Comparison of ENCODE assay signal across 9 cellular contexts in the genomic region with DNA sequence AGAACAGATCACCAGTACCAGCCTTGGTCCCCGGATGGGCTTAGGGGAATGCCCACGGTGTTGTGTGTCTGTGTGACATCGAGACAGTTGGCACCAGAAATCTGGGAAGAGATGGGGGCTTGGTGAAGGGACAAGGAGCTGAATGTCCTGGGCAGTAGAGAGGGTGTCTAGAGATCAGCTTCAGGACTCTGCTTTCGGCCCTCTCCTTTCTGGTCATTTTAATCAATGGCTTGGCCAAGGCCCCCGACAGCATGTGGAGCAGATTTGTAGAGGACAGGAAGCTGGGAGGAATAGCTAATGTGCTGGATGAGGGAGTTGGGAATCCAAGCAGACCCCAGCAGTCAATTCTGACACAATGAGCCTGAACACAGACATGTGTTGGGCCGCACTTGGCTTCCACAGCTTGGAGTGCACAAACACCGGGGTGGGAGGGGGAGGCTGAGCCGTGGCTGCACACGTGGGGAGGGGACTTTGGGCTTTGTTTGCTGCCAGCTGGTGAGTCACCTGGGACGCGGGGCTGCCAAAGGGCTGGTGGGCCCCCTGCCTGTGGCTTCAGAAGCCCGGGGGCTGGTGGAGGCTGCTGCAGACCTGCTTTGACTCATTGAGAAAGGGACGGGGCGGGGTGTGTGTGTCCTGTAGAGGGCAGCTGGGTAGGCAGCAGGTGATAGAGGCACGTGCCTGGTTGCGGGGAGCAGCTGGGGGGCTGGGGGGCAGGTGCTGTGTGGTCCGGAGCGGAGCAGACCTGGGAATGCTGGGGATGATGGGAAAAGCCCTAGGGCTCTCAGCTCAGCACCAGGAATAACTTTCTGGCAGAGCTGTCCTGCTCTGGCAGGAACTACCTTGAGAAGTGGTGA. TPM values are rescaled to one million over a fixed set of nuclear protein-coding genes. Genes with fewer than 3 reads are reported as not detected.
DNase-seq lines count a peak whose midpoint lies in the region; ATAC-seq and TF ChIP-seq lines count a peak whose summit lies in the region.
"Had no signal": no experiment of that assay in that cellular context is flagged by ENCODE, and none has a peak within 500 bp of the region (broad histone marks: within the 10 kb centered on the region; RNA-seq: fewer than 3 reads in every experiment).

No MANE protein-coding gene starts in this region.

- H3K36me3 ChIP-seq in body of pancreas (replicated peaks in 1 of 2; ENCODE audit: insufficient read depth in 1 of 2, low read depth in 2 of 2) (no peaks in the 10 kb centered on the region), neuronal stem cell (replicated peaks in 1 of 2; ENCODE audit: control insufficient read depth in 2 of 2, insufficient read depth in 2 of 2, low read length in 2 of 2) (no peaks in the 10 kb centered on the region)

- peaks cover 3 to 13% (median 5%) of the 10 kb centered on the region in 3 donors for H3K27me3 Mint-ChIP-seq in CD14-positive monocyte (ENCODE audit: low read depth in 3 of 3)

- DNase-seq in D341Med (ENCODE audit: low spot score) (peak; percentile 86), NCI-H1105 treated with DMSO at 0.1 percent for 48 hours (lab: John Stamatoyannopoulos, UW) (peak; percentile 23), body of pancreas (peak in 3 of 4 donors; percentile 23 to 69 (median 41)), neuronal stem cell (ENCODE audit: low spot score) (no peak), NCI-H510A treated with DMSO at 0.1 percent for 48 hours (lab: John Stamatoyannopoulos, UW) (no peak), SW 1271 (lab: John Stamatoyannopoulos, UW) (no peak), CD14-positive monocyte (ENCODE audit: low spot score) (no peak)
- DNase-seq: activated naive CD4-positive, alpha-beta T cell had no signal

- H3K4ac ChIP-seq in neuronal stem cell (ENCODE audit: low read length) = no peak overlapping the region

- H2BK15ac ChIP-seq in neuronal stem cell (ENCODE audit: low read length) = no peak overlapping the region

- no peak overlapping the region for H3K4me3 ChIP-seq in body of pancreas
- no peak overlapping the region for H3K4me3 ChIP-seq in neuronal stem cell (ENCODE audit: low read length in 2 of 2)

- H2BK12ac ChIP-seq in neuronal stem cell (ENCODE audit: low read length) = no peak overlapping the region

- H3K9me3 ChIP-seq in body of pancreas (no peaks in the 10 kb centered on the region), neuronal stem cell (replicated peaks in 1 of 2; ENCODE audit: control insufficient read depth in 2 of 2, insufficient read depth in 1 of 2, low read depth in 1 of 2, low read length in 2 of 2) (no peaks in the 10 kb centered on the region)

- H3K14ac ChIP-seq in neuronal stem cell (ENCODE audit: low read length) = no peak overlapping the region

- H3K4me2 ChIP-seq in neuronal stem cell (ENCODE audit: insufficient read depth, low read length, poor library complexity, severe bottlenecking) = no peak overlapping the region

- H3K4me1 ChIP-seq in body of pancreas (no peaks in the 10 kb centered on the region), neuronal stem cell (ENCODE audit: control insufficient read depth in 2 of 2, insufficient read depth in 1 of 2, low read depth in 1 of 2, low read length in 2 of 2) (peaks cover 12 to 21% of the 10 kb centered on the region in 2 donors)

- H3K4me1 Mint-ChIP-seq in CD14-positive monocyte = no peaks in the 10 kb centered on the region

- H2AK5ac ChIP-seq in neuronal stem cell (ENCODE audit: low read depth, low read length) = no peak overlapping the region

- peaks cover 0 to 3% (median 0%) of the 10 kb centered on the region in 7 donors for H3K9me3 Mint-ChIP-seq in CD14-positive monocyte

- ATAC-seq in body of pancreas (no peak), HG03460 (IDR thresholded peaks at IDR 0.05; ENCODE audit: unreplicated experiment) (no peak)

- peak overlapping the region in 1 of 7 donors; percentile 1 for H3K27ac Mint-ChIP-seq in CD14-positive monocyte

- no peak overlapping the region for H2BK5ac ChIP-seq in neuronal stem cell (ENCODE audit: low read length)

- peaks cover 3% of the 10 kb centered on the region for H3K79me1 ChIP-seq in neuronal stem cell (ENCODE audit: low read depth, low read length)

- H4K8ac ChIP-seq in neuronal stem cell (ENCODE audit: low read depth, low read length) = no peak overlapping the region

- H3K18ac ChIP-seq in neuronal stem cell (ENCODE audit: low read length) = peak overlapping the region; percentile 50

- H3K9ac ChIP-seq in neuronal stem cell (ENCODE audit: low read depth, low read length, poor library complexity) = peak overlapping the region; percentile 53

- H2BK120ac ChIP-seq in neuronal stem cell (ENCODE audit: low read depth, low read length) = no peak overlapping the region

- H3K27ac ChIP-seq in body of pancreas (no peak overlapping the region), neuronal stem cell (replicated peaks; ENCODE audit: low read length) (no peak overlapping the region)

- TF ChIP-seq POLR2A in body of pancreas (IDR thresholded peaks at IDR 0.05) = no peak

- H4K91ac ChIP-seq in neuronal stem cell (ENCODE audit: low read depth, low read length, poor library complexity) = no peak overlapping the region

- H3K27me3 ChIP-seq in body of pancreas (no peaks in the 10 kb centered on the region), neuronal stem cell (ENCODE audit: control insufficient read depth in 3 of 3, insufficient read depth in 3 of 3, low read depth in 1 of 3, low read length in 3 of 3) (peaks cover 0 to 66% (median 8%) of the 10 kb centered on the region in 3 experiments)

- intact Hi-C loops in body of pancreas (cut with DNase I) = no loop called here
- intact Hi-C loops in CD14-positive monocyte (cut with micrococcal nuclease) = no loop called here

- H3K36me3 Mint-ChIP-seq in CD14-positive monocyte = no peaks in the 10 kb centered on the region

- H2AFZ ChIP-seq in neuronal stem cell (ENCODE audit: low read length) = peak overlapping the region; percentile 79

- no peak overlapping the region for H3K4me3 Mint-ChIP-seq in CD14-positive monocyte

- H3K23ac ChIP-seq in neuronal stem cell (ENCODE audit: low read depth, low read length, poor library complexity) = peak overlapping the region; percentile 8

- TF ChIP-seq CTCF in body of pancreas (IDR thresholded peaks at IDR 0.05) (no peak), CD14-positive monocyte (IDR thresholded peaks at IDR 0.05) (no peak)

- whole genome bisulfite sequencing in body of pancreas, 2 donors = 58 to 63% methylated on average over 13 to 17 of the region's 18 CpGs
- no CpG with 5 or more reads among the region's 18 CpGs for WGBS in neuronal stem cell (ENCODE audit: extremely low coverage in 2 of 2, insufficient read length in 2 of 2, insufficient replicate concordance in 1 of 2), 2 donors

RNA-seq across cellular contexts. Expression of a gene that starts 20.9 kb away (rescaled TPM):
- not detected for total RNA-seq in body of pancreas
- not detected for polyA plus RNA-seq in neuronal stem cell (2013, experiment 1 of 2)
- not detected for polyA plus RNA-seq in neuronal stem cell (2013, experiment 2 of 2)
- not detected for polyA plus RNA-seq in CD14-positive monocyte

RNA-seq across cellular contexts. Expression of a gene that starts 59.5 kb away (rescaled TPM):
- total RNA-seq in body of pancreas = 100 to 1,000 TPM in 1 of 2 donors, 10 to 100 TPM in 1; 35.8 to 123 TPM
- 0.20 TPM for polyA plus RNA-seq in neuronal stem cell (2013, experiment 1 of 2)
- polyA plus RNA-seq in neuronal stem cell (2013, experiment 2 of 2) = 0.19 TPM
- not detected for polyA plus RNA-seq in CD14-positive monocyte

Comparison
In these comparisons a context has a peak if more than half of its experiments do, and no peak if none do; other contexts are left out.
1. DNase-seq: peak in D341Med (single experiment), NCI-H1105 treated with DMSO at 0.1 percent for 48 hours (single experiment) and body of pancreas (3 of 4); none in neuronal stem cell (single experiment), NCI-H510A treated with DMSO at 0.1 percent for 48 hours (single experiment), SW 1271 (0 of 2) and CD14-positive monocyte (single experiment).